1 cellular context compared by ENCODE assay signal in genomic region chr19:18860725-18861124, GRCh38.
TF ChIP-seq lines count a peak whose summit lies in the region.

No MANE protein-coding gene starts in this region.

TF ChIP-seq in GM12878, 131 proteins besides CTCF, POLR2A, EP300 and RAD21:
- TF ChIP-seq ATF7 (IDR thresholded peaks at IDR 0.05; ENCODE audit: low read depth) (no peak), NR2F1 (conservative IDR thresholded peaks at IDR 0.05) (peak; percentile 47; the same call in 1 of the 2 replicates), NR2C1 (IDR thresholded peaks at IDR 0.05) (no peak), HDAC2 (IDR thresholded peaks at IDR 0.05) (no peak), PKNOX1 (IDR thresholded peaks at IDR 0.05) (no peak)
